Comparison of ENCODE assay signal across 9 cellular contexts in the genomic region with DNA sequence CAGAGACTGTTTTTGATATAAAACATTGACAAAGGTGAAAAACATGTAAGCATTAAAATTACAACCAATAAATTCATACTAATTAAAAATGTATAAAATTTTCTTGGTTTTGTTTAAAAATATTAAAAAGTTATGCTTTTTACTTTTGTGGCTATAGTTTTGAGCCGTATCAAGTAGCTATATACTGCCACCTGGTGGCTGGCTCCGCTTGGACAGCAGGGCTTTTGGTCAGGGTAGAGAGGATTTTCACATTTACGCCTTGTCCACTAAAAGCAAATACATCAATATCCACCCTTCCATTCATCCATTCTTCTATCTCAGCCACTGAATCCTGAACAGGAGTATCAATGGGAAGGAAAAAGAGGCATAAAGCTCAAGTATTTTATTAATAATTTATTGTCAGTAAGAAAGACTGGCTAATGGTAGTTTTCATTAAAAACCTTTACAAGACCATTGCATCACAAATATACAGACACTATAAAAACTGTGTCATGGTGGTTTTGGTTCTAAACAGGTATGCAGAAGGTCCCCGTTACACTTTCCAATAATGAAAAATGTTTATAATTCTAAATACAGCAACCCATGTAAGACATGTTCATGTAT. TPM values are rescaled to one million over a fixed set of nuclear protein-coding genes. Genes with fewer than 3 reads are reported as not detected.
DNase-seq lines count a peak whose midpoint lies in the region; ATAC-seq and TF ChIP-seq lines count a peak whose summit lies in the region.
"Had no signal": no experiment of that assay in that cellular context is flagged by ENCODE, and none has a peak within 500 bp of the region (broad histone marks: within the 10 kb centered on the region; RNA-seq: fewer than 3 reads in every experiment).

No MANE protein-coding gene starts in this region.

- H3K4me1 ChIP-seq in OCI-LY1 (ENCODE audit: insufficient read depth, low read length, severe bottlenecking) (peaks cover 33% of the 10 kb centered on the region), transverse colon (no peaks in the 10 kb centered on the region)

- CTCF ChIA-PET in HEK293T (lab: Yijun Ruan, JAX): interaction anchor here (0.9 to 2.1 kb wide), 13 partner anchors 10 to 519 kb away, joined by 3 to 11 read pairs (median 5); a partner anchor contains a TSS

- H3K27me3 ChIP-seq in OCI-LY1 (ENCODE audit: insufficient read depth, low read length): no peaks in the 10 kb centered on the region
- H3K27me3 ChIP-seq in transverse colon: no peaks in the 10 kb centered on the region

- no peaks in the 10 kb centered on the region for H3K79me2 ChIP-seq in OCI-LY1 (ENCODE audit: insufficient read depth, low read length)

- DNase-seq in NCI-H748 (lab: John Stamatoyannopoulos, UW; ENCODE audit: unreplicated experiment) (peak; percentile 30), NCI-H748 treated with DMSO at 0.1 percent for 48 hours (lab: John Stamatoyannopoulos, UW) (no peak), HEK293T (ENCODE audit: extremely low spot score) (peak; percentile 35), fibroblast of peridontal ligament (ENCODE audit: extremely low read depth) (peak; percentile 78), omental fat pad (ENCODE audit: low spot score) (peak; percentile 90), transverse colon (peak; percentile 75)
- DNase-seq in activated T-cell treated with anti-CD3 and anti-CD28 coated beads, Interleukin-2, amount 50 U/mL, for 1 hour: peak; percentile 53

- H2AFZ ChIP-seq in OCI-LY1 (ENCODE audit: low read length): no peak overlapping the region

- H4K20me1 ChIP-seq in OCI-LY1 (ENCODE audit: insufficient read depth, low read length): no peaks in the 10 kb centered on the region

- in situ Hi-C loops in transverse colon (cut with MboI; ENCODE audit: low pct_ligation_motif_present in 1 of 4, low pct_unique_long_range_greater_than_20kb in 1 of 4, low sequenced_read_pairs in 3 of 4): loop anchor here in 3 of 4 donors (5.0 to 25.0 kb wide), 3 partner anchors 290 to 300 kb away; no protein-coding TSS in a partner anchor

- H3K9me2 ChIP-seq in OCI-LY1 (ENCODE audit: low read depth, low read length): no peaks in the 10 kb centered on the region

- H3K4me3 ChIP-seq in OCI-LY1 (ENCODE audit: low read depth, low read length, poor library complexity, severe bottlenecking) (no peak overlapping the region), transverse colon (no peak overlapping the region)
- H3K4me3 ChIP-seq: skin epidermis had no signal

- TF ChIP-seq EP300 in transverse colon (IDR thresholded peaks at IDR 0.05; ENCODE audit: low read depth): no peak

- no peak overlapping the region for H3K9ac ChIP-seq in OCI-LY1 (ENCODE audit: low read length)

- peak; percentile 76 for TF ChIP-seq CTCF in OCI-LY1 (IDR thresholded peaks at IDR 0.05; ENCODE audit: low read length)
- TF ChIP-seq CTCF in omental fat pad (IDR thresholded peaks at IDR 0.05): peak in 1 of 3 donors; percentile 65
- TF ChIP-seq CTCF in transverse colon (IDR thresholded peaks at IDR 0.05): peak; percentile 81 to 91 (median 89)

- no peak overlapping the region for H3K4me2 ChIP-seq in OCI-LY1 (ENCODE audit: low read length)

- intact Hi-C loops in transverse colon (cut with DNase I; ENCODE audit: low total_unique reads): loop anchor here (2.0 kb wide), 1 partner anchor 291 kb away; no protein-coding TSS in a partner anchor

- WGBS in transverse colon (ENCODE audit: low coverage in 1 of 2), 2 donors: 33 to 34% methylated on average over 4 of the region's 4 CpGs

- H3K27ac ChIP-seq in OCI-LY1 (ENCODE audit: low read depth, low read length, poor library complexity, severe bottlenecking): no peak overlapping the region
- no peak overlapping the region for H3K27ac ChIP-seq in transverse colon
- H3K27ac ChIP-seq: skin epidermis had no signal

- no peak for ATAC-seq in omental fat pad (ENCODE audit: low FRiP score)

- no peak for TF ChIP-seq POLR2A in transverse colon (IDR thresholded peaks at IDR 0.05)

- H3K9me3 ChIP-seq in OCI-LY1 (ENCODE audit: low read length): no peaks in the 10 kb centered on the region
- no peaks in the 10 kb centered on the region for H3K9me3 ChIP-seq in transverse colon

- POLR2A ChIA-PET in HEK293T (lab: Yijun Ruan, JAX): no interaction called here

- H3K36me3 ChIP-seq in OCI-LY1 (ENCODE audit: insufficient read depth, low read length): no peaks in the 10 kb centered on the region
- H3K36me3 ChIP-seq in transverse colon: peaks cover 0 to 14% (median 7%) of the 10 kb centered on the region in 4 donors

- no peaks in the 10 kb centered on the region for H3F3A ChIP-seq in OCI-LY1 (ENCODE audit: insufficient read depth, low read length)

TF ChIP-seq in HEK293T, 16 proteins besides CTCF, POLR2A, EP300 and RAD21:
- no peak for TF ChIP-seq TARDBP (IDR thresholded peaks at IDR 0.05)
- no peak for TF ChIP-seq SUZ12 (IDR thresholded peaks at IDR 0.05)
- TF ChIP-seq, protein P1, sequence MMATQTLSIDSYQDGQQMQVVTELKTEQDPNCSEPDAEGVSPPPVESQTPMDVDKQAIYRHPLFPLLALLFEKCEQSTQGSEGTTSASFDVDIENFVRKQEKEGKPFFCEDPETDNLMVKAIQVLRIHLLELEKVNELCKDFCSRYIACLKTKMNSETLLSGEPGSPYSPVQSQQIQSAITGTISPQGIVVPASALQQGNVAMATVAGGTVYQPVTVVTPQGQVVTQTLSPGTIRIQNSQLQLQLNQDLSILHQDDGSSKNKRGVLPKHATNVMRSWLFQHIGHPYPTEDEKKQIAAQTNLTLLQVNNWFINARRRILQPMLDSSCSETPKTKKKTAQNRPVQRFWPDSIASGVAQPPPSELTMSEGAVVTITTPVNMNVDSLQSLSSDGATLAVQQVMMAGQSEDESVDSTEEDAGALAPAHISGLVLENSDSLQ (IDR thresholded peaks at IDR 0.05): no peak
- TF ChIP-seq ZNF384 (IDR thresholded peaks at IDR 0.05): no peak
- TF ChIP-seq ARNT (IDR thresholded peaks at IDR 0.05): no peak
- TF ChIP-seq FOXM1 (IDR thresholded peaks at IDR 0.05; ENCODE audit: borderline replicate concordance): no peak
- TF ChIP-seq ELF4 (IDR thresholded peaks at IDR 0.05): no peak
- no peak for TF ChIP-seq FOXA1 (IDR thresholded peaks at IDR 0.05)
- no peak for TF ChIP-seq BHLHE40 (IDR thresholded peaks at IDR 0.05; ENCODE audit: borderline replicate concordance)
- TF ChIP-seq FOXK2 (IDR thresholded peaks at IDR 0.05): no peak
- TF ChIP-seq CTBP1 (IDR thresholded peaks at IDR 0.05; ENCODE audit: borderline replicate concordance): no peak

RNA-seq across cellular contexts. Expression of a gene that starts 32.1 kb away (rescaled TPM):
- total RNA-seq in omental fat pad (not detected), transverse colon (1 to 10 TPM in 2 of 4 donors, not detected in 2; 7.0 TPM)
